ENCODE assay signal across 14 cellular contexts in genomic region chr1:35062518-35063196, GRCh38. TPM values are rescaled to one million over a fixed set of nuclear protein-coding genes. Genes with fewer than 3 reads are reported as not detected.
A peak's percentile ranks its signal among the peaks of the same experiment; 100 is the strongest.
DNase-seq lines count a peak whose midpoint lies in the region; ATAC-seq and TF ChIP-seq lines count a peak whose summit lies in the region.
"Had no signal": no experiment of that assay in that cellular context is flagged by ENCODE, and none has a peak within 500 bp of the region (broad histone marks: within the 10 kb centered on the region; RNA-seq: fewer than 3 reads in every experiment).

No MANE protein-coding gene starts in this region.

- in situ Hi-C loops in GM13976 (cut with MboI; ENCODE audit: low sequenced_read_pairs, unreplicated experiment), result no loop called here
- in situ Hi-C loops in astrocyte of the spinal cord (cut with HindIII; ENCODE audit: low sequenced_read_pairs), result no loop called here

- no peaks in the 10 kb centered on the region for H3K4me1 ChIP-seq in mucosa of descending colon (ENCODE audit: low read depth)
- H3K4me1 ChIP-seq: neural progenitor cell had no signal

- H3K9me3 ChIP-seq in mucosa of descending colon, result no peaks in the 10 kb centered on the region

- peak; percentile 39 for DNase-seq in GM13976 (ENCODE audit: low spot score)
- DNase-seq in NOMO-1 treated with DMSO at 0.1 percent for 48 hours (lab: John Stamatoyannopoulos, UW; ENCODE audit: unreplicated experiment), result peak; percentile 67
- peak; percentile 36 for DNase-seq in astrocyte of the spinal cord (ENCODE audit: low read depth, low spot score)
- DNase-seq in mucosa of descending colon, result no peak
- DNase-seq in NCI-H774 (lab: John Stamatoyannopoulos, UW), result no peak
- DNase-seq in RWPE1 (ENCODE audit: low spot score), result no peak
- no peak for DNase-seq in nucleus accumbens (lab: John Stamatoyannopoulos, UW)
- DNase-seq in head of caudate nucleus, result no peak
- DNase-seq: activated CD8-positive, alpha-beta memory T cell treated with anti-CD3 and anti-CD28 coated beads for 24 hours; activated naive CD8-positive, alpha-beta T cell treated with anti-CD3 and anti-CD28 coated beads, Interleukin-2, amount 50 U/mL, for 24 hours; DMS79 treated with DMSO at 0.1 percent for 48 hours; NCI-H2171; SW 1271 had no signal

- POLR2A ChIA-PET in RWPE1 (lab: Yijun Ruan, JAX; ENCODE audit: low non-redundant PET), result no interaction called here

- ATAC-seq in mucosa of descending colon, result peak; percentile 65
- ATAC-seq: activated naive CD8-positive, alpha-beta T cell treated with anti-CD3 and anti-CD28 coated beads, Interleukin-2, amount 50 U/mL, for 24 hours had no signal

- intact Hi-C loops in mucosa of descending colon (cut with DNase I, micrococcal nuclease) (no loop called here), head of caudate nucleus (cut with DNase I) (no loop called here)

- no peak for TF ChIP-seq CTCF in GM13976 (IDR thresholded peaks at IDR 0.05; ENCODE audit: borderline replicate concordance, control extremely low read depth, extremely low read depth, insufficient read depth, missing control alignments)
- TF ChIP-seq CTCF in astrocyte of the spinal cord (IDR thresholded peaks at IDR 0.05; ENCODE audit: low read depth, low read length), result no peak
- TF ChIP-seq CTCF in mucosa of descending colon (IDR thresholded peaks at IDR 0.05), result no peak
- TF ChIP-seq CTCF in RWPE1 (conservative IDR thresholded peaks at IDR 0.05; ENCODE audit: low read depth), result no peak

- H3K27ac ChIP-seq in RWPE1, result no peak overlapping the region
- H3K27ac ChIP-seq: neural progenitor cell had no signal

- CTCF ChIA-PET in RWPE1 (lab: Yijun Ruan, JAX), result interaction anchor here (0.7 kb wide), 1 partner anchor 10 kb away, joined by 5 read pairs; no protein-coding TSS in a partner anchor

- no peak overlapping the region for H3K4me3 ChIP-seq in astrocyte of the spinal cord (ENCODE audit: low read depth, low read length)
- H3K4me3 ChIP-seq in mucosa of descending colon, result no peak overlapping the region
- H3K4me3 ChIP-seq: neural progenitor cell had no signal

- no peaks in the 10 kb centered on the region for H3K36me3 ChIP-seq in mucosa of descending colon (ENCODE audit: low read depth)
- H3K36me3 ChIP-seq: neural progenitor cell had no signal

RNA-seq across cellular contexts. Expression of gene ZMYM1, which starts 16.5 kb away (rescaled TPM):
- 10 to 100 TPM in 2 of 3 donors, 1 to 10 TPM in 1; 9.2 to 20.9 (median 11.4) TPM for total RNA-seq in mucosa of descending colon

RNA-seq across cellular contexts. Expression of gene ZMYM6, which starts 30.9 kb away (rescaled TPM):
- total RNA-seq in mucosa of descending colon, result 10 to 100 TPM; 18.8 to 29.4 (median 23.1) TPM

Comparison
In these comparisons a context has a peak if more than half of its experiments do, and no peak if none do; other contexts are left out.
1. DNase-seq: peak in GM13976 (single experiment), NOMO-1 treated with DMSO at 0.1 percent for 48 hours (single experiment) and astrocyte of the spinal cord (single experiment); none in mucosa of descending colon (0 of 3), NCI-H774 (single experiment), RWPE1 (single experiment), nucleus accumbens (0 of 56) and head of caudate nucleus (0 of 42).